In the genomic region with DNA sequence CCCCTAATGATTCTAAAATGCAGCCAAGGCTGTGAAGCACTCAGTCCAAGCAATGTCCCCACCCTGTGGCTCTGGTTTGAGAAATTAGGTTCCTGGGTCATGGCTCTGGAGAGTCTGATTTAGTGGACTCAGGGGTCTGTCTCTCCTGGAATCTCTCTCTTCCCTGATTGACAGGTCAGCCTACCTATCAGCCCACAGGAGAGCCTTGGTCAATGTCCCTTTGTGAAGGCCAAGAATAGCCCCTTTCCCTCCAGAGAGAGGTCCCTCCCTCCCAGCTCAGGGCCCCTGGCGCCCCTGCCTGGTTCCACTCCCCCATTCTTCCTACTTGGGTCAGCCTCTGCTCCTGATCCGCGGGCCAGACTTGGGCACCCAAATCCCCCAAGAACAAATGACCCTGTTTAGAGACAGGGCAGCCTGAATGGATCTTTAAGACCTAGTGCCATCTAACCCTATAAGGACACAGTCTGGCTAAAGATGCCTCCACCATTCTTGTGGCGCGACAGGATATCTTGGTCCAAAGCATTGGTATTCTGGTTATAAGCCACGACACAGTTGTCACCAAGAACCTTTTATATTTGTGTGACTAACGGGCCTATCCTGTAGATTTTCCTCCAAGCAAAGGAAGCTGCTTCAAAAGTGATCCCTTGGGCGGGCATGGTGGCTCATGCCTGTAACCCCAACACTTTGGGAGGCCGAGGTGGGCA, we compare ENCODE assay signal across 31 cellular contexts. TPM values are rescaled to one million over a fixed set of nuclear protein-coding genes. Genes with fewer than 3 reads are reported as not detected.
"Had no signal": no experiment of that assay in that cellular context is flagged by ENCODE, and none has a peak within 500 bp of the region (broad histone marks: within the 10 kb centered on the region; RNA-seq: fewer than 3 reads in every experiment).

No MANE protein-coding gene starts in this region.

- H3K36me3 ChIP-seq: breast epithelium, ovary, right atrium auricular region, thyroid gland, upper lobe of right lung had no signal

- H3K36me3 Mint-ChIP-seq: activated naive CD8-positive, alpha-beta T cell treated with anti-CD3 and anti-CD28 coated beads, Interleukin-2, amount 10 ng/mL, durations not matched to agents 7 days and 5 days; memory B cell; naive thymus-derived CD8-positive, alpha-beta T cell; T-cell had no signal

- H3K4me3 Mint-ChIP-seq: activated CD4-positive, alpha-beta T cell treated with anti-CD3 and anti-CD28 coated beads for 36 hours; activated naive CD8-positive, alpha-beta T cell treated with anti-CD3 and anti-CD28 coated beads, Interleukin-2, amount 10 ng/mL, durations not matched to agents 7 days and 5 days; central memory CD8-positive, alpha-beta T cell; memory B cell; naive thymus-derived CD8-positive, alpha-beta T cell; stimulated activated naive CD8-positive, alpha-beta T cell treated with anti-CD3 and anti-CD28 coated beads, Interleukin-15, Interleukin-2, amounts not matched to agents 100 ng/mL and 50 ng/mL, for 24 hours; T-cell had no signal

- ATAC-seq: activated CD4-positive, alpha-beta T cell treated with anti-CD3 and anti-CD28 coated beads for 36 hours; esophagus mucosa; left cardiac atrium; naive thymus-derived CD8-positive, alpha-beta T cell; psoas muscle; T-cell had no signal

- H3K4me3 ChIP-seq: breast epithelium, ovary, psoas muscle, right atrium auricular region, thyroid gland, upper lobe of right lung had no signal

- H3K4me1 ChIP-seq: breast epithelium, psoas muscle had no signal

- H3K27me3 ChIP-seq: breast epithelium, ovary, right atrium auricular region, thyroid gland, upper lobe of right lung had no signal

- H3K9me3 ChIP-seq: breast epithelium, ovary, psoas muscle, right atrium auricular region, thyroid gland, upper lobe of right lung had no signal

- DNase-seq: activated CD4-positive, alpha-beta T cell treated with anti-CD3 and anti-CD28 coated beads for 36 hours; activated CD4-positive, alpha-beta T cell treated with anti-CD3 and anti-CD28 coated beads, Interleukin-2, amount 50 U/mL, for 48 hours; activated CD8-positive, alpha-beta memory T cell treated with anti-CD3 and anti-CD28 coated beads, Interleukin-2, amount 50 U/mL, for 48 hours; activated naive CD4-positive, alpha-beta T cell treated with Interleukin-2 at 50 U/mL for 16 hours; activated naive CD8-positive, alpha-beta T cell treated with anti-CD3 and anti-CD28 coated beads, Interleukin-2, amount 10 ng/mL, durations not matched to agents 7 days and 5 days; activated T-cell treated with anti-CD3 and anti-CD28 coated beads, Interleukin-2, amount 50 U/mL, for 48 hours; amniotic stem cell; effector memory CD4-positive, alpha-beta T cell; foreskin melanocyte; islet precursor cell; left cardiac atrium; naive thymus-derived CD8-positive, alpha-beta T cell; ovary; psoas muscle; stimulated activated CD4-positive, alpha-beta T cell treated with anti-CD3 and anti-CD28 coated beads, Interleukin-1b, Interleukin-23, amount 100 ng/mL, for 48 hours; substantia nigra; T-cell; upper lobe of right lung had no signal

- H3K27ac ChIP-seq: breast epithelium, ovary, psoas muscle, right atrium auricular region, thyroid gland, upper lobe of right lung had no signal

- H3K27ac Mint-ChIP-seq: activated CD4-positive, alpha-beta T cell treated with anti-CD3 and anti-CD28 coated beads for 36 hours; activated naive CD8-positive, alpha-beta T cell treated with anti-CD3 and anti-CD28 coated beads, Interleukin-2, amount 10 ng/mL, durations not matched to agents 7 days and 5 days; memory B cell; stimulated activated naive CD8-positive, alpha-beta T cell treated with anti-CD3 and anti-CD28 coated beads, Interleukin-15, Interleukin-2, amounts not matched to agents 100 ng/mL and 50 ng/mL, for 24 hours; T-cell had no signal

- H3K9me3 Mint-ChIP-seq: activated naive CD8-positive, alpha-beta T cell treated with anti-CD3 and anti-CD28 coated beads, Interleukin-2, amount 10 ng/mL, durations not matched to agents 7 days and 5 days; central memory CD8-positive, alpha-beta T cell; memory B cell; naive thymus-derived CD8-positive, alpha-beta T cell; stimulated activated naive CD8-positive, alpha-beta T cell treated with anti-CD3 and anti-CD28 coated beads, Interleukin-15, Interleukin-2, amounts not matched to agents 100 ng/mL and 50 ng/mL, for 24 hours; T-cell had no signal

RNA-seq across cellular contexts. Expression of a gene that starts 38.3 kb away (rescaled TPM):
- total RNA-seq: activated CD4-positive, alpha-beta T cell treated with anti-CD3 and anti-CD28 coated beads for 36 hours; activated CD8-positive, alpha-beta memory T cell treated with anti-CD3 and anti-CD28 coated beads for 36 hours; activated naive CD8-positive, alpha-beta T cell treated with anti-CD3 and anti-CD28 coated beads, Interleukin-2, amount 10 ng/mL, durations not matched to agents 7 days and 5 days; breast epithelium; dermis microvascular lymphatic vessel endothelial cell; endothelial cell of umbilical vein; esophagus mucosa; left cardiac atrium; liver; mucosa of gallbladder; naive thymus-derived CD8-positive, alpha-beta T cell; ovary; psoas muscle; right atrium auricular region; skeletal muscle tissue; T-cell; thyroid gland; upper lobe of right lung had no signal
- polyA plus RNA-seq: endothelial cell of umbilical vein; liver; naive thymus-derived CD8-positive, alpha-beta T cell; ovary had no signal
